15 cellular contexts compared by ENCODE assay signal in the genomic region with DNA sequence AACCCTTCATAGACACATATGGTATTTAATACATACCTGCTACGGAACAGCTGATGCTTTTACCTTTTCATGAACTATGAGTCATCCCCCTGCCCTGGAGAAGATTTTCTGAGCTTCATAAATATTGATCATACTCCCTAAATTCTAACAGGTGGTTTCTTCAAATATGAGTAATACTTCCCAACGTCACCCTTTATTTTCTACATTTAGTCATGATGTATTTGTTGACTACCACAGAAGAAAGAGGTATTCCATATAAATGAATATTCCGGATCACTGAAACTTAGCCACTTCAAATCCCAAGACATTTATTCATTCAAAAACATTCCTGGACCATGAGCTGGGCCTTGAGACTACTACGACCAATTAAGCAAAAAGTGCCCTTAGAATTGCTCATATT.
DNase-seq lines count a peak whose midpoint lies in the region; ATAC-seq, FAIRE-seq and TF ChIP-seq lines count a peak whose summit lies in the region.
"Had no signal": no experiment of that assay in that cellular context is flagged by ENCODE, and none has a peak within 500 bp of the region (broad histone marks: within the 10 kb centered on the region; RNA-seq: fewer than 3 reads in every experiment).

No MANE protein-coding gene starts in this region.

- H3K9ac ChIP-seq in colonic mucosa (ENCODE audit: low read depth in 2 of 2, low read length in 2 of 2): no peak overlapping the region

- DNase-seq in left ventricle myocardium inferior: no peak
- no peak for DNase-seq in Right ventricle myocardium inferior (ENCODE audit: missing footprints)
- peak; percentile 50 for DNase-seq in bronchial epithelial cell (ENCODE audit: low read depth)
- DNase-seq in kidney tubule cell (ENCODE audit: low spot score): peak; percentile 87
- DNase-seq in uterus: no peak
- no peak for DNase-seq in activated CD4-positive, alpha-beta T cell treated with anti-CD3 and anti-CD28 coated beads, Interleukin-2, amount 10 ng/mL, durations not matched to agents 7 days and 5 days
- no peak for DNase-seq in colonic mucosa
- no peak for DNase-seq in esophagus muscularis mucosa (ENCODE audit: extremely low spot score)
- DNase-seq: C1 segment of cervical spinal cord, MV-4-11, NCI-H1417, NCI-H187 treated with DMSO at 0.1 percent for 48 hours, NCI-H526 treated with DMSO at 0.1 percent for 48 hours had no signal

- 86% methylated on average over 4 of the region's 4 CpGs for WGBS in esophagus muscularis mucosa

- FAIRE-seq in bronchial epithelial cell (lab: Jason Lieb, UNC): no peak
- FAIRE-seq: GM12892, K562 had no signal

- POLR2A ChIA-PET in activated CD4-positive, alpha-beta T cell treated with anti-CD3 and anti-CD28 coated beads, Interleukin-2, amount 10 ng/mL, durations not matched to agents 7 days and 5 days (lab: Charles Lee): no interaction called here

- TF ChIP-seq EP300 in esophagus muscularis mucosa (IDR thresholded peaks at IDR 0.05): no peak

- H3K36me3 Mint-ChIP-seq in activated CD4-positive, alpha-beta T cell treated with anti-CD3 and anti-CD28 coated beads, Interleukin-2, amount 10 ng/mL, durations not matched to agents 7 days and 5 days (ENCODE audit: low read depth): no peaks in the 10 kb centered on the region

- peak overlapping the region; percentile 80 for H3K27ac ChIP-seq in left ventricle myocardium inferior (replicated peaks)
- H3K27ac ChIP-seq in uterus: peak overlapping the region; percentile 82 to 98
- H3K27ac ChIP-seq in colonic mucosa: no peak overlapping the region
- H3K27ac ChIP-seq in esophagus muscularis mucosa (replicated peaks in 1 of 4): peak overlapping the region in 1 of 4 donors; percentile 53

- H3K36me3 ChIP-seq in left ventricle myocardium inferior: no peaks in the 10 kb centered on the region
- H3K36me3 ChIP-seq in bronchial epithelial cell (ENCODE audit: control insufficient read depth, insufficient read depth, low read length): no peaks in the 10 kb centered on the region
- H3K36me3 ChIP-seq in uterus: no peaks in the 10 kb centered on the region
- no peaks in the 10 kb centered on the region for H3K36me3 ChIP-seq in colonic mucosa
- H3K36me3 ChIP-seq in esophagus muscularis mucosa: no peaks in the 10 kb centered on the region

- peaks cover 17% of the 10 kb centered on the region for H3K4me1 Mint-ChIP-seq in activated CD4-positive, alpha-beta T cell treated with anti-CD3 and anti-CD28 coated beads, Interleukin-2, amount 10 ng/mL, durations not matched to agents 7 days and 5 days

- H3K4me3 Mint-ChIP-seq in activated CD4-positive, alpha-beta T cell treated with anti-CD3 and anti-CD28 coated beads, Interleukin-2, amount 10 ng/mL, durations not matched to agents 7 days and 5 days: no peak overlapping the region

- H3K9me3 Mint-ChIP-seq in activated CD4-positive, alpha-beta T cell treated with anti-CD3 and anti-CD28 coated beads, Interleukin-2, amount 10 ng/mL, durations not matched to agents 7 days and 5 days: no peaks in the 10 kb centered on the region

- H3K9me3 ChIP-seq in left ventricle myocardium inferior (replicated peaks): no peaks in the 10 kb centered on the region
- H3K9me3 ChIP-seq in uterus: no peaks in the 10 kb centered on the region
- no peaks in the 10 kb centered on the region for H3K9me3 ChIP-seq in colonic mucosa
- H3K9me3 ChIP-seq in esophagus muscularis mucosa: no peaks in the 10 kb centered on the region

- TF ChIP-seq CTCF in left ventricle myocardium inferior (IDR thresholded peaks at IDR 0.05; ENCODE audit: borderline replicate concordance): no peak
- TF ChIP-seq CTCF in bronchial epithelial cell (IDR thresholded peaks at IDR 0.05; ENCODE audit: insufficient read depth, low read length, severe bottlenecking): no peak
- no peak for TF ChIP-seq CTCF in uterus (IDR thresholded peaks at IDR 0.05)
- no peak for TF ChIP-seq CTCF in colonic mucosa (IDR thresholded peaks at IDR 0.05)
- TF ChIP-seq CTCF in esophagus muscularis mucosa (IDR thresholded peaks at IDR 0.05): no peak

- H3K4me1 ChIP-seq in left ventricle myocardium inferior (peaks cover 28% of the 10 kb centered on the region), uterus (peaks cover 5 to 7% of the 10 kb centered on the region in 2 donors), colonic mucosa (no peaks in the 10 kb centered on the region), esophagus muscularis mucosa (peaks cover 6 to 27% (median 10%) of the 10 kb centered on the region in 4 donors)

- H3K4me3 ChIP-seq in left ventricle myocardium inferior (no peak overlapping the region), bronchial epithelial cell (ENCODE audit: low read depth, low read length) (no peak overlapping the region), uterus (no peak overlapping the region), colonic mucosa (no peak overlapping the region), esophagus muscularis mucosa (no peak overlapping the region)
- H3K4me3 ChIP-seq: K562 had no signal

- no peak overlapping the region for H3K27ac Mint-ChIP-seq in activated CD4-positive, alpha-beta T cell treated with anti-CD3 and anti-CD28 coated beads, Interleukin-2, amount 10 ng/mL, durations not matched to agents 7 days and 5 days

- no peak for TF ChIP-seq POLR2A in uterus (IDR thresholded peaks at IDR 0.05)
- no peak for TF ChIP-seq POLR2A in esophagus muscularis mucosa (IDR thresholded peaks at IDR 0.05; ENCODE audit: low read depth)

- H3K27me3 ChIP-seq in left ventricle myocardium inferior (ENCODE audit: low read depth): no peaks in the 10 kb centered on the region
- no peaks in the 10 kb centered on the region for H3K27me3 ChIP-seq in bronchial epithelial cell (ENCODE audit: control insufficient read depth, insufficient read depth, low read length)
- H3K27me3 ChIP-seq in uterus: no peaks in the 10 kb centered on the region
- no peaks in the 10 kb centered on the region for H3K27me3 ChIP-seq in colonic mucosa
- H3K27me3 ChIP-seq in esophagus muscularis mucosa: no peaks in the 10 kb centered on the region

- intact Hi-C loops in left ventricle myocardium inferior (cut with micrococcal nuclease) (no loop called here), Right ventricle myocardium inferior (cut with DNase I) (no loop called here), uterus (cut with DNase I; ENCODE audit: low total_unique reads) (no loop called here), colonic mucosa (cut with DNase I) (no loop called here), esophagus muscularis mucosa (cut with DNase I) (no loop called here)

- H3K27me3 Mint-ChIP-seq in activated CD4-positive, alpha-beta T cell treated with anti-CD3 and anti-CD28 coated beads, Interleukin-2, amount 10 ng/mL, durations not matched to agents 7 days and 5 days: no peaks in the 10 kb centered on the region

- no peak for ATAC-seq in Right ventricle myocardium inferior
- ATAC-seq: K562 had no signal

- CTCF ChIA-PET in activated CD4-positive, alpha-beta T cell treated with anti-CD3 and anti-CD28 coated beads, Interleukin-2, amount 10 ng/mL, durations not matched to agents 7 days and 5 days (lab: Charles Lee): interaction anchor here (0.7 kb wide), 1 partner anchor 15 kb away, joined by 7 read pairs; no protein-coding TSS in a partner anchor

Comparison
In these comparisons a context has a peak if more than half of its experiments do, and no peak if none do; other contexts are left out.
1. DNase-seq: peak in bronchial epithelial cell (single experiment) and kidney tubule cell (single experiment); none in left ventricle myocardium inferior (single experiment), Right ventricle myocardium inferior (single experiment), uterus (0 of 2), activated CD4-positive, alpha-beta T cell treated with anti-CD3 and anti-CD28 coated beads, Interleukin-2, amount 10 ng/mL, durations not matched to agents 7 days and 5 days (single experiment), colonic mucosa (single experiment) and esophagus muscularis mucosa (single experiment).